1 cellular context compared by ENCODE assay signal in the genomic region with DNA sequence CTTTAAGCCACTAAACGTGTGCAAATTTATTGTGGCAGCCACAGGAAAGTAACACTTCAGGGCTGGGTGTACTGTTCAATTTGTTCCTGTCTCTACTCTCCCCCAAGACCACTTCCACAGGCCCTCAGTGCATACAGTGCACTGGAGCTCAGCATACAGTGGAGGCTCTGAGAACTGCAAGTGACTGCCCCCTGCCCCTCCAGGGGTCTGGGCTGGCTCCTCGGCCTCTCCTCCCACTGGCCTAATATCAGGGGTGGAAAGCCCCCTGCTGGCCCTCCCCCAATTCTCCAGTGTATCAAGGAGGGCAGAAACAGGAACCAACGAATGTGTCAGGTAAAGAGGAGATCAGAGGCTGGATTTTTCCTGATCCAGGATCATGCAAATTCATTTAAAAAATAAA.
TF ChIP-seq lines count a peak whose summit lies in the region.

No MANE protein-coding gene starts in this region.

TF ChIP-seq in H1, 55 proteins besides CTCF, POLR2A, EP300 and RAD21:
- no peak for TF ChIP-seq EZH2 (IDR thresholded peaks at IDR 0.05; ENCODE audit: low read depth, low read length, severe bottlenecking)
